13 cellular contexts compared by ENCODE assay signal in the genomic region with DNA sequence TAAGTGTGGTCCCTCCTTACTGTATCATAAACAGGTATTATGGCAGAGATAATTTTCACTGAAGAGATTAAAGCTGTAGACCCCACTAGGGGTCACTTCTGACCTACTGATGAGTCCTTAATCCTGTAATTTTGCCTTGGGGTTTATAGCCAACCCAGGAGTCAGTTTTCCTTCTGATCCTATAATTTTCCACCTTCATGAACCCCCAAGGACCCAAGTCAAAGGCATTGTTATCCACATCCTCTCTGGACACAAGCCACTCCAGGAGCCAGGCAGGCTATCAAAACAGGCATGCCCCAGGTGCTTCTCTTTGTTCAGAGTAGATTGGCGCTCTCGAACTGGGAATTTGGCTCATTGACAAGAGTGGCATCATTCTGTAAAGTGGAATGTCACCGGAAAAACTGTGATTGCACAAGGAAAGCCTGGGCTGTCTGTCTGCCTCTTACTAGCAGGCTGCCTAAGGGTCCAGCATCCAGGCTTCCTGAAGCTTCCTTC.
DNase-seq lines count a peak whose midpoint lies in the region; ATAC-seq lines count a peak whose summit lies in the region.
"Had no signal": no experiment of that assay in that cellular context is flagged by ENCODE, and none has a peak within 500 bp of the region (broad histone marks: within the 10 kb centered on the region; RNA-seq: fewer than 3 reads in every experiment).

No MANE protein-coding gene starts in this region.

- H3K9me3 ChIP-seq in mesenchymal stem cell (ENCODE audit: control insufficient read depth, low read length): no peaks in the 10 kb centered on the region
- H3K9me3 ChIP-seq: transverse colon had no signal

- H2BK15ac ChIP-seq in mesenchymal stem cell (ENCODE audit: low read depth, poor library complexity, severe bottlenecking): no peak overlapping the region

- no peak for ATAC-seq in HG03520 (IDR thresholded peaks at IDR 0.05; ENCODE audit: unreplicated experiment)

- no peaks in the 10 kb centered on the region for H3K4me1 ChIP-seq in mesenchymal stem cell (ENCODE audit: control insufficient read depth, insufficient read depth, low read depth, low read length)
- H3K4me1 ChIP-seq: transverse colon had no signal

- intact Hi-C loops in posterior cingulate gyrus (cut with DNase I): no loop called here

- H4K91ac ChIP-seq in mesenchymal stem cell (ENCODE audit: low read length): no peak overlapping the region

- H3K27me3 ChIP-seq in mesenchymal stem cell (ENCODE audit: control insufficient read depth in 1 of 2, insufficient read depth in 1 of 2, low read length in 2 of 2): no peaks in the 10 kb centered on the region
- H3K27me3 ChIP-seq: transverse colon had no signal

- H2BK12ac ChIP-seq in mesenchymal stem cell (ENCODE audit: low read length in 2 of 2): no peak overlapping the region

- DNase-seq in DMS153 treated with DMSO at 0.1 percent for 48 hours (lab: John Stamatoyannopoulos, UW; ENCODE audit: unreplicated experiment) (peak; percentile 77), NCI-H187 treated with DMSO at 0.1 percent for 48 hours (lab: John Stamatoyannopoulos, UW) (peak; percentile 43), SHP77 (lab: John Stamatoyannopoulos, UW) (peak; percentile 86 to 88), iPS-NIHi11 (ENCODE audit: low spot score) (peak; percentile 19), posterior cingulate gyrus (no peak), mesenchymal stem cell (no peak), NCI-H1930 (lab: John Stamatoyannopoulos, UW) (no peak)
- DNase-seq: activated naive CD4-positive, alpha-beta T cell treated with anti-CD3 and anti-CD28 coated beads for 36 hours; AML-193; hippocampal formation; NCI-H1694; transverse colon had no signal

- H3K27ac ChIP-seq in mesenchymal stem cell (ENCODE audit: low read length, poor library complexity, severe bottlenecking): no peak overlapping the region
- H3K27ac ChIP-seq: transverse colon had no signal

- no peak overlapping the region for H3K4ac ChIP-seq in mesenchymal stem cell (ENCODE audit: low read depth in 1 of 2, low read length in 2 of 2)

- no peaks in the 10 kb centered on the region for H3K79me1 ChIP-seq in mesenchymal stem cell (replicated peaks; ENCODE audit: low read length, poor library complexity, severe bottlenecking)

- H3K14ac ChIP-seq in mesenchymal stem cell (ENCODE audit: low read length in 2 of 2): no peak overlapping the region

- no peak overlapping the region for H3K18ac ChIP-seq in mesenchymal stem cell (ENCODE audit: low read depth in 1 of 2, low read length in 2 of 2)

- H3K4me3 ChIP-seq in mesenchymal stem cell (ENCODE audit: insufficient read depth in 1 of 2, low read depth in 1 of 2, low read length in 2 of 2): no peak overlapping the region
- H3K4me3 ChIP-seq: transverse colon had no signal

- H3K9ac ChIP-seq in mesenchymal stem cell (ENCODE audit: low read length): no peak overlapping the region

- no peak overlapping the region for H3K4me2 ChIP-seq in mesenchymal stem cell (ENCODE audit: low read length, poor library complexity, severe bottlenecking)

- no peak overlapping the region for H4K8ac ChIP-seq in mesenchymal stem cell (ENCODE audit: low read length)

- H2AFZ ChIP-seq in mesenchymal stem cell (ENCODE audit: low read depth, low read length): no peak overlapping the region

- H2BK5ac ChIP-seq in mesenchymal stem cell (ENCODE audit: low read depth, low read length, poor library complexity, severe bottlenecking): no peak overlapping the region

- H3K23ac ChIP-seq in mesenchymal stem cell (ENCODE audit: low read length in 2 of 2): no peak overlapping the region

- no peak overlapping the region for H2AK5ac ChIP-seq in mesenchymal stem cell (ENCODE audit: low read length, severe bottlenecking)

- WGBS in mesenchymal stem cell: 95% methylated on average over 3 of the region's 3 CpGs

- no peaks in the 10 kb centered on the region for H3K36me3 ChIP-seq in mesenchymal stem cell (ENCODE audit: control insufficient read depth in 1 of 2, insufficient read depth in 2 of 2, low read depth in 1 of 2, low read length in 2 of 2)
- H3K36me3 ChIP-seq: transverse colon had no signal

- no peak overlapping the region for H2BK120ac ChIP-seq in mesenchymal stem cell (ENCODE audit: low read depth, low read length)

Comparison
In these comparisons a context has a peak if more than half of its experiments do, and no peak if none do; other contexts are left out.
1. DNase-seq: peak in DMS153 treated with DMSO at 0.1 percent for 48 hours (single experiment), NCI-H187 treated with DMSO at 0.1 percent for 48 hours (single experiment), SHP77 (2 of 2) and iPS-NIHi11 (single experiment); none in posterior cingulate gyrus (0 of 10), mesenchymal stem cell (single experiment) and NCI-H1930 (0 of 2).